1 cellular context compared by ENCODE assay signal in the genomic region with DNA sequence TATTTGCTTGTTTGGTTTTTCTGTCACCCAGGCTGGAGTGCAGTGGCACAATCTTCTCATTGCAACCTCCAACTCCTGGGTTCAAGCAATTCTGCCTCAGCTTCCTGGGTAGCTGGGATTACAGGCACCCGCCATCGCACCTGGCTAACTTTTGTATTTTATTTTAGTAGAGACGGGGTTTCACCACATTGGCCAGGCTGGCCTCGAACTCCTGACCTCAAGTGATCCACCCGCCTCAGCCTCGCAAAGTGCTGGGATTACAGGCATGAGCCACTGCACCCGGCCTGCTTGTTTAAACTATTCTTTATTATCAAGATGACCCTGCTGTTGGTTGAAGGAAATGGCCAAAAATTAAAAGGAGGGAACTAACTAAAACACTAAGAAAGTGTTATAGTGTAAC.
TF ChIP-seq lines count a peak whose summit lies in the region.

No MANE protein-coding gene starts in this region.

TF ChIP-seq in K562, 482 proteins besides CTCF, POLR2A, EP300 and RAD21:
- TF ChIP-seq, protein P1, sequence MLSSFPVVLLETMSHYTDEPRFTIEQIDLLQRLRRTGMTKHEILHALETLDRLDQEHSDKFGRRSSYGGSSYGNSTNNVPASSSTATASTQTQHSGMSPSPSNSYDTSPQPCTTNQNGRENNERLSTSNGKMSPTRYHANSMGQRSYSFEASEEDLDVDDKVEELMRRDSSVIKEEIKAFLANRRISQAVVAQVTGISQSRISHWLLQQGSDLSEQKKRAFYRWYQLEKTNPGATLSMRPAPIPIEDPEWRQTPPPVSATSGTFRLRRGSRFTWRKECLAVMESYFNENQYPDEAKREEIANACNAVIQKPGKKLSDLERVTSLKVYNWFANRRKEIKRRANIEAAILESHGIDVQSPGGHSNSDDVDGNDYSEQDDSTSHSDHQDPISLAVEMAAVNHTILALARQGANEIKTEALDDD (IDR thresholded peaks at IDR 0.05), result peak; percentile 66
